11 cellular contexts compared by ENCODE assay signal in the genomic region with DNA sequence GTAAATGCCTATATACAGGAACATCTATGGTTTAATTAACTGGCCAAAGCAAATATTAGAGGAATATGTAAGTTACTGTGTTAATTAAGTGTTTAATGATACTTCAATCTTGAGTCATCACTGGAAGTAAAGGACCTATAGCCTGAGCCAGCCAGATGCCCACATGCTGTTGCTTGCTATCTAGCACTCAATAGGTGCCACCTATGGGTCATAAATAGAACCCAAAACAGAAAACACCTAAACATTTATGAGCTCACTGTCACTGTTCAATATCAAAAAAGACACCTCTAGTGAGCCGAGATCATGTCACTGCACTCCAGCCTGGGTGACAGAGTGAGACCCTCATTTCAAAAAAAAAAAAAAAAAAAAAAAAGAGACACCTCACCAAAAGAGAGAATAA. TPM values are rescaled to one million over a fixed set of nuclear protein-coding genes. Genes with fewer than 3 reads are reported as not detected.
DNase-seq lines count a peak whose midpoint lies in the region; ATAC-seq and TF ChIP-seq lines count a peak whose summit lies in the region.
"Had no signal": no experiment of that assay in that cellular context is flagged by ENCODE, and none has a peak within 500 bp of the region (broad histone marks: within the 10 kb centered on the region; RNA-seq: fewer than 3 reads in every experiment).

No MANE protein-coding gene starts in this region.

- H3K36me3 ChIP-seq in body of pancreas (replicated peaks in 1 of 2; ENCODE audit: insufficient read depth in 1 of 2, low read depth in 2 of 2) (peaks cover 0 to 6% of the 10 kb centered on the region in 2 donors), sigmoid colon (peaks cover 6 to 81% (median 18%) of the 10 kb centered on the region in 4 donors)

- intact Hi-C loops in body of pancreas (cut with DNase I), result no loop called here
- intact Hi-C loops in sigmoid colon (cut with DNase I), result no loop called here

- ATAC-seq in body of pancreas (peak; percentile 30), memory B cell (ENCODE audit: low read depth) (peak; percentile 37), GM18517 (IDR thresholded peaks at IDR 0.05; ENCODE audit: unreplicated experiment) (no peak), HG02938 (IDR thresholded peaks at IDR 0.05; ENCODE audit: unreplicated experiment) (no peak)

- DNase-seq in D341Med (ENCODE audit: low spot score) (peak; percentile 53), HT-29 (ENCODE audit: low spot score) (peak; percentile 26), body of pancreas (peak in 3 of 4 donors; percentile 13 to 30 (median 14)), memory B cell (ENCODE audit: low spot score in 2 of 2) (no peak), coronary artery (ENCODE audit: low spot score) (no peak), sigmoid colon (no peak)
- DNase-seq: activated CD4-positive, alpha-beta T cell treated with anti-CD3 and anti-CD28 coated beads, Interleukin-2, amount 10 ng/mL, durations not matched to agents 24 days and 14 days; islet precursor cell; NK-92 treated with Interleukin-12 subunit alpha and Interleukin-12 subunit beta, amount 100 ng/mL, for 24 hours had no signal

- TF ChIP-seq CTCF in body of pancreas (IDR thresholded peaks at IDR 0.05) (peak in 4 of 7 experiments; percentile 9 to 35 (median 24)), coronary artery (IDR thresholded peaks at IDR 0.05) (no peak), sigmoid colon (IDR thresholded peaks at IDR 0.05) (no peak)

- no peak overlapping the region for H3K27ac ChIP-seq in body of pancreas
- no peak overlapping the region for H3K27ac ChIP-seq in coronary artery
- no peak overlapping the region for H3K27ac ChIP-seq in sigmoid colon

- TF ChIP-seq EP300 in sigmoid colon (IDR thresholded peaks at IDR 0.05), result no peak

- no peaks in the 10 kb centered on the region for H3K4me1 Mint-ChIP-seq in memory B cell

- peaks cover 24% of the 10 kb centered on the region for H3K36me3 Mint-ChIP-seq in memory B cell

- H3K4me3 ChIP-seq in body of pancreas, result no peak overlapping the region
- H3K4me3 ChIP-seq in coronary artery, result no peak overlapping the region
- H3K4me3 ChIP-seq in sigmoid colon, result no peak overlapping the region

- H3K4me3 Mint-ChIP-seq in memory B cell, result no peak overlapping the region
- H3K4me3 Mint-ChIP-seq: activated CD4-positive, alpha-beta T cell treated with anti-CD3 and anti-CD28 coated beads, Interleukin-2, amount 10 ng/mL, durations not matched to agents 24 days and 14 days had no signal

- no peaks in the 10 kb centered on the region for H3K4me1 ChIP-seq in body of pancreas
- no peaks in the 10 kb centered on the region for H3K4me1 ChIP-seq in sigmoid colon

- H3K27me3 ChIP-seq in body of pancreas, result no peaks in the 10 kb centered on the region
- H3K27me3 ChIP-seq in sigmoid colon, result no peaks in the 10 kb centered on the region

- H3K27ac Mint-ChIP-seq in memory B cell, result no peak overlapping the region
- H3K27ac Mint-ChIP-seq: activated CD4-positive, alpha-beta T cell treated with anti-CD3 and anti-CD28 coated beads, Interleukin-2, amount 10 ng/mL, durations not matched to agents 24 days and 14 days had no signal

- H3K9me3 ChIP-seq in body of pancreas, result no peaks in the 10 kb centered on the region
- no peaks in the 10 kb centered on the region for H3K9me3 ChIP-seq in sigmoid colon

- no peaks in the 10 kb centered on the region for H3K9me3 Mint-ChIP-seq in memory B cell
- H3K9me3 Mint-ChIP-seq: activated CD4-positive, alpha-beta T cell treated with anti-CD3 and anti-CD28 coated beads, Interleukin-2, amount 10 ng/mL, durations not matched to agents 24 days and 14 days had no signal

- TF ChIP-seq POLR2A in body of pancreas (IDR thresholded peaks at IDR 0.05) (no peak), sigmoid colon (IDR thresholded peaks at IDR 0.05) (no peak)

- H3K27me3 Mint-ChIP-seq in memory B cell, result no peaks in the 10 kb centered on the region
- H3K27me3 Mint-ChIP-seq: activated CD4-positive, alpha-beta T cell treated with anti-CD3 and anti-CD28 coated beads, Interleukin-2, amount 10 ng/mL, durations not matched to agents 24 days and 14 days had no signal

- 48 to 61% methylated on average over 1 of the region's 1 CpG for WGBS in body of pancreas, 2 donors
- WGBS in sigmoid colon, 2 donors, result 30 to 75% methylated on average over 1 of the region's 1 CpG

RNA-seq across cellular contexts. Expression of a gene that starts 48.4 kb away (rescaled TPM):
- total RNA-seq in HT-29 (2014; rRNA removed; shearing (Covaris generic)), result 46.8 and 55.9 TPM in 2 replicates
- total RNA-seq in body of pancreas (100 to 1,000 TPM in 1 of 2 donors, 10 to 100 TPM in 1; 67.5 to 138 TPM), sigmoid colon (100 to 1,000 TPM in 1 of 4 donors, 10 to 100 TPM in 3; 39.0 to 109 (median 58.7) TPM)
- polyA plus RNA-seq in sigmoid colon, result 100 to 1,000 TPM in 1 of 3 donors, 10 to 100 TPM in 2; 77.9 to 142 (median 97.2) TPM

Comparison
In these comparisons a context has a peak if more than half of its experiments do, and no peak if none do; other contexts are left out.
1. DNase-seq: peak in D341Med (single experiment), HT-29 (single experiment) and body of pancreas (3 of 4); none in memory B cell (0 of 2), coronary artery (single experiment) and sigmoid colon (single experiment).
2. ATAC-seq: peak in body of pancreas (single experiment) and memory B cell (single experiment); none in GM18517 (single experiment) and HG02938 (single experiment).
3. CTCF ChIP-seq: peak in body of pancreas (4 of 7); none in coronary artery (single experiment) and sigmoid colon (0 of 4).